9 cellular contexts compared by ENCODE assay signal in genomic region chr16:70703041-70703834, GRCh38. TPM values are rescaled to one million over a fixed set of nuclear protein-coding genes. Genes with fewer than 3 reads are reported as not detected.
DNase-seq lines count a peak whose midpoint lies in the region; ATAC-seq and TF ChIP-seq lines count a peak whose summit lies in the region.
"Had no signal": no experiment of that assay in that cellular context is flagged by ENCODE, and none has a peak within 500 bp of the region (broad histone marks: within the 10 kb centered on the region; RNA-seq: fewer than 3 reads in every experiment).

No MANE protein-coding gene starts in this region.

- H3K27ac Mint-ChIP-seq in neural crest cell (ENCODE audit: unreplicated experiment): peak overlapping the region; percentile 88
- H3K27ac Mint-ChIP-seq: T-helper 1 cell treated with Interleukin-12 subunit alpha and Interleukin-12 subunit beta and Interleukin-4 antibody, amounts not matched to agents 30 μg/mL and 1 μg/mL, for 36 hours had no signal

- H3K4me3 ChIP-seq in AG10803 (ENCODE audit: low read length) (peak overlapping the region; percentile 7), epithelial cell of proximal tubule (ENCODE audit: low read depth, low read length) (no peak overlapping the region)

- no peak overlapping the region for H3K4me3 Mint-ChIP-seq in neural crest cell
- H3K4me3 Mint-ChIP-seq: T-helper 1 cell treated with Interleukin-12 subunit alpha and Interleukin-12 subunit beta and Interleukin-4 antibody, amounts not matched to agents 30 μg/mL and 1 μg/mL, for 36 hours had no signal

- no peak for ATAC-seq in GM21390 (IDR thresholded peaks at IDR 0.05; ENCODE audit: unreplicated experiment)
- no peak for ATAC-seq in HG03378 (IDR thresholded peaks at IDR 0.05; ENCODE audit: unreplicated experiment)

- DNase-seq in AG10803 (ENCODE audit: low read depth) (peak; percentile 98), NCI-H2171 (lab: John Stamatoyannopoulos, UW) (peak; percentile 76), epithelial cell of proximal tubule (ENCODE audit: low read depth) (no peak), neural crest cell (ENCODE audit: low read depth, low spot score) (peak; percentile 40), HK-2 (ENCODE audit: unreplicated experiment) (no peak), NAMALWA (ENCODE audit: low spot score) (no peak)

- peaks cover 4% of the 10 kb centered on the region for H3K36me3 Mint-ChIP-seq in neural crest cell (ENCODE audit: low read depth)

- H3K27me3 Mint-ChIP-seq in neural crest cell (ENCODE audit: low read depth): no peaks in the 10 kb centered on the region

- peak; percentile 71 for TF ChIP-seq CTCF in AG10803 (conservative IDR thresholded peaks at IDR 0.05; ENCODE audit: low read length)
- TF ChIP-seq CTCF in epithelial cell of proximal tubule (conservative IDR thresholded peaks at IDR 0.05; ENCODE audit: low read depth, low read length): peak; percentile 20
- TF ChIP-seq CTCF in neural crest cell (conservative IDR thresholded peaks at IDR 0.05): peak; percentile 49

- no peaks in the 10 kb centered on the region for H3K9me3 Mint-ChIP-seq in neural crest cell
- H3K9me3 Mint-ChIP-seq: T-helper 1 cell treated with Interleukin-12 subunit alpha and Interleukin-12 subunit beta and Interleukin-4 antibody, amounts not matched to agents 30 μg/mL and 1 μg/mL, for 36 hours had no signal

- peaks cover 34% of the 10 kb centered on the region for H3K4me1 Mint-ChIP-seq in neural crest cell

RNA-seq across cellular contexts. Expression of gene MTSS2, which starts 17.4 kb away (rescaled TPM):
- 12.6 and 39.8 TPM in 2 replicates for total RNA-seq in epithelial cell of proximal tubule
- total RNA-seq in neural crest cell: 93.3 and 95.0 TPM in 2 replicates

RNA-seq across cellular contexts. Expression of gene IL34, which starts 56.9 kb away (rescaled TPM):
- 0.86 TPM in 1 of 2 replicates, not detected in the other for total RNA-seq in epithelial cell of proximal tubule
- 0.16 and 0.47 TPM in 2 replicates for total RNA-seq in neural crest cell

Comparison
In these comparisons a context has a peak if more than half of its experiments do, and no peak if none do; other contexts are left out.
1. DNase-seq: peak in AG10803 (single experiment), NCI-H2171 (single experiment) and neural crest cell (single experiment); none in epithelial cell of proximal tubule (single experiment), HK-2 (single experiment) and NAMALWA (single experiment).
2. CTCF ChIP-seq: peak in every context shown above with its lines; median percentile 71 in AG10803; 49 in neural crest cell; 20 in epithelial cell of proximal tubule.